ENCODE assay signal across 1 cellular context in the genomic region with DNA sequence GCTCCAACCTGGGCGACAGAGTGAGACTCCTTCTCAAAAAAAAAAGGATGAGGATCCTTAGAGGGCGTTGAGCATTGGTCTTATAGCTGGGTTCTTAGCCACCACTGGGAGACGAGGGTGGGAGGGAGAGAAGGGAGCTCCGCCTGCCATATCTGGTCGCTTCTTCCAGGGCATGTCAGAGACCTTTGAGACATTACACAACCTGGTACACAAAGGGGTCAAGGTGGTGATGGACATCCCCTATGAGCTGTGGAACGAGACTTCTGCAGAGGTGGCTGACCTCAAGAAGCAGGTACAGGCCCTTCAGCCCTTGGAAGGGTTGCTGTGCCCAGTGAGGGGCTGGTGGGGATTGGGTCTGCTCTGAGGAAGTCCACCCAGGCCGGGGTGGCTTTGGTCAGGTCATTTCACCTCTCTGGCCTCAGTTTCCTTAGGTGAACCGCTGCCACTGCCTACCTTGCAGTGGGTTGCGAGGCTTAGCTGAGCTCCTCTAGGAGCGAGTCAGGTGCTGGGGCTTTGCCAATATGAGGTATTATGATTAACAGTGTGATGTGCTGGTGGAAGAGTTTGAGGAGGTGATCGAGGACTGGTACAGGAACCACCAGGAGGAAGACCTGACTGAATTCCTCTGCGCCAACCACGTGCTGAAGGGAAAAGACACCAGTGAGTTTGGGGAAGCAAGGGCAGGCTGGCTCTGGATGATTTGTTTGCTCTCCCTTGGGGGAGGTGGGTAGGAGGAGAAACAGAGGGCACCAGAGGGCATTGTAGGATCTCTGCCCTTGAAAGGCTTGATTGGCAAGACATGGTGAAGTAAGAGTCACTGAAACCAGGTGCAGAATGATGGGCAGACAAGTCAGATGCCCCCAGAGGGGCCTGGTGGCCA.
TF ChIP-seq lines count a peak whose summit lies in the region.

No MANE protein-coding gene starts in this region.

TF ChIP-seq in GM23338, 12 proteins besides CTCF, POLR2A, EP300 and RAD21 (continued from another document):
- TF ChIP-seq, protein P1, sequence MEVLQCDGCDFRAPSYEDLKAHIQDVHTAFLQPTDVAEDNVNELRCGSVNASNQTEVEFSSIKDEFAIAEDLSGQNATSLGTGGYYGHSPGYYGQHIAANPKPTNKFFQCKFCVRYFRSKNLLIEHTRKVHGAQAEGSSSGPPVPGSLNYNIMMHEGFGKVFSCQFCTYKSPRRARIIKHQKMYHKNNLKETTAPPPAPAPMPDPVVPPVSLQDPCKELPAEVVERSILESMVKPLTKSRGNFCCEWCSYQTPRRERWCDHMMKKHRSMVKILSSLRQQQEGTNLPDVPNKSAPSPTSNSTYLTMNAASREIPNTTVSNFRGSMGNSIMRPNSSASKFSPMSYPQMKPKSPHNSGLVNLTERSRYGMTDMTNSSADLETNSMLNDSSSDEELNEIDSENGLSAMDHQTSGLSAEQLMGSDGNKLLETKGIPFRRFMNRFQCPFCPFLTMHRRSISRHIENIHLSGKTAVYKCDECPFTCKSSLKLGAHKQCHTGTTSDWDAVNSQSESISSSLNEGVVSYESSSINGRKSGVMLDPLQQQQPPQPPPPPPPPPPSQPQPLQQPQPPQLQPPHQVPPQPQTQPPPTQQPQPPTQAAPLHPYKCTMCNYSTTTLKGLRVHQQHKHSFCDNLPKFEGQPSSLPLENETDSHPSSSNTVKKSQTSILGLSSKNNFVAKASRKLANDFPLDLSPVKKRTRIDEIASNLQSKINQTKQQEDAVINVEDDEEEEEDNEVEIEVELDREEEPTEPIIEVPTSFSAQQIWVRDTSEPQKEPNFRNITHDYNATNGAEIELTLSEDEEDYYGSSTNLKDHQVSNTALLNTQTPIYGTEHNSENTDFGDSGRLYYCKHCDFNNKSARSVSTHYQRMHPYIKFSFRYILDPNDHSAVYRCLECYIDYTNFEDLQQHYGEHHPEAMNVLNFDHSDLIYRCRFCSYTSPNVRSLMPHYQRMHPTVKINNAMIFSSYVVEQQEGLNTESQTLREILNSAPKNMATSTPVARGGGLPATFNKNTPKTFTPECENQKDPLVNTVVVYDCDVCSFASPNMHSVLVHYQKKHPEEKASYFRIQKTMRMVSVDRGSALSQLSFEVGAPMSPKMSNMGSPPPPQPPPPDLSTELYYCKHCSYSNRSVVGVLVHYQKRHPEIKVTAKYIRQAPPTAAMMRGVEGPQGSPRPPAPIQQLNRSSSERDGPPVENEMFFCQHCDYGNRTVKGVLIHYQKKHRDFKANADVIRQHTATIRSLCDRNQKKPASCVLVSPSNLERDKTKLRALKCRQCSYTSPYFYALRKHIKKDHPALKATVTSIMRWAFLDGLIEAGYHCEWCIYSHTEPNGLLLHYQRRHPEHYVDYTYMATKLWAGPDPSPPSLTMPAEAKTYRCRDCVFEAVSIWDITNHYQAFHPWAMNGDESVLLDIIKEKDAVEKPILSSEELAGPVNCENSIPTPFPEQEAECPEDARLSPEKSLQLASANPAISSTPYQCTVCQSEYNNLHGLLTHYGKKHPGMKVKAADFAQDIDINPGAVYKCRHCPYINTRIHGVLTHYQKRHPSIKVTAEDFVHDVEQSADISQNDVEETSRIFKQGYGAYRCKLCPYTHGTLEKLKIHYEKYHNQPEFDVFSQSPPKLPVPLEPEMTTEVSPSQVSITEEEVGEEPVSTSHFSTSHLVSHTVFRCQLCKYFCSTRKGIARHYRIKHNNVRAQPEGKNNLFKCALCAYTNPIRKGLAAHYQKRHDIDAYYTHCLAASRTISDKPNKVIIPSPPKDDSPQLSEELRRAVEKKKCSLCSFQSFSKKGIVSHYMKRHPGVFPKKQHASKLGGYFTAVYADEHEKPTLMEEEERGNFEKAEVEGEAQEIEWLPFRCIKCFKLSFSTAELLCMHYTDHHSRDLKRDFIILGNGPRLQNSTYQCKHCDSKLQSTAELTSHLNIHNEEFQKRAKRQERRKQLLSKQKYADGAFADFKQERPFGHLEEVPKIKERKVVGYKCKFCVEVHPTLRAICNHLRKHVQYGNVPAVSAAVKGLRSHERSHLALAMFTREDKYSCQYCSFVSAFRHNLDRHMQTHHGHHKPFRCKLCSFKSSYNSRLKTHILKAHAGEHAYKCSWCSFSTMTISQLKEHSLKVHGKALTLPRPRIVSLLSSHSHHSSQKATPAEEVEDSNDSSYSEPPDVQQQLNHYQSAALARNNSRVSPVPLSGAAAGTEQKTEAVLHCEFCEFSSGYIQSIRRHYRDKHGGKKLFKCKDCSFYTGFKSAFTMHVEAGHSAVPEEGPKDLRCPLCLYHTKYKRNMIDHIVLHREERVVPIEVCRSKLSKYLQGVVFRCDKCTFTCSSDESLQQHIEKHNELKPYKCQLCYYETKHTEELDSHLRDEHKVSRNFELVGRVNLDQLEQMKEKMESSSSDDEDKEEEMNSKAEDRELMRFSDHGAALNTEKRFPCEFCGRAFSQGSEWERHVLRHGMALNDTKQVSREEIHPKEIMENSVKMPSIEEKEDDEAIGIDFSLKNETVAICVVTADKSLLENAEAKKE (CRISPR knock-in tag; IDR thresholded peaks at IDR 0.05), result no peak
- TF ChIP-seq, protein P2, sequence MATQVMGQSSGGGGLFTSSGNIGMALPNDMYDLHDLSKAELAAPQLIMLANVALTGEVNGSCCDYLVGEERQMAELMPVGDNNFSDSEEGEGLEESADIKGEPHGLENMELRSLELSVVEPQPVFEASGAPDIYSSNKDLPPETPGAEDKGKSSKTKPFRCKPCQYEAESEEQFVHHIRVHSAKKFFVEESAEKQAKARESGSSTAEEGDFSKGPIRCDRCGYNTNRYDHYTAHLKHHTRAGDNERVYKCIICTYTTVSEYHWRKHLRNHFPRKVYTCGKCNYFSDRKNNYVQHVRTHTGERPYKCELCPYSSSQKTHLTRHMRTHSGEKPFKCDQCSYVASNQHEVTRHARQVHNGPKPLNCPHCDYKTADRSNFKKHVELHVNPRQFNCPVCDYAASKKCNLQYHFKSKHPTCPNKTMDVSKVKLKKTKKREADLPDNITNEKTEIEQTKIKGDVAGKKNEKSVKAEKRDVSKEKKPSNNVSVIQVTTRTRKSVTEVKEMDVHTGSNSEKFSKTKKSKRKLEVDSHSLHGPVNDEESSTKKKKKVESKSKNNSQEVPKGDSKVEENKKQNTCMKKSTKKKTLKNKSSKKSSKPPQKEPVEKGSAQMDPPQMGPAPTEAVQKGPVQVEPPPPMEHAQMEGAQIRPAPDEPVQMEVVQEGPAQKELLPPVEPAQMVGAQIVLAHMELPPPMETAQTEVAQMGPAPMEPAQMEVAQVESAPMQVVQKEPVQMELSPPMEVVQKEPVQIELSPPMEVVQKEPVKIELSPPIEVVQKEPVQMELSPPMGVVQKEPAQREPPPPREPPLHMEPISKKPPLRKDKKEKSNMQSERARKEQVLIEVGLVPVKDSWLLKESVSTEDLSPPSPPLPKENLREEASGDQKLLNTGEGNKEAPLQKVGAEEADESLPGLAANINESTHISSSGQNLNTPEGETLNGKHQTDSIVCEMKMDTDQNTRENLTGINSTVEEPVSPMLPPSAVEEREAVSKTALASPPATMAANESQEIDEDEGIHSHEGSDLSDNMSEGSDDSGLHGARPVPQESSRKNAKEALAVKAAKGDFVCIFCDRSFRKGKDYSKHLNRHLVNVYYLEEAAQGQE (IDR thresholded peaks at IDR 0.05; ENCODE audit: unreplicated experiment), result no peak
- no peak for TF ChIP-seq JUNB (IDR thresholded peaks at IDR 0.05; ENCODE audit: unreplicated experiment)
